ENCODE assay signal across 40 cellular contexts in genomic region chr6:40989204-40990179, GRCh38. TPM values are rescaled to one million over a fixed set of nuclear protein-coding genes. Genes with fewer than 3 reads are reported as not detected.
"Had no signal": no experiment of that assay in that cellular context is flagged by ENCODE, and none has a peak within 500 bp of the region (broad histone marks: within the 10 kb centered on the region; RNA-seq: fewer than 3 reads in every experiment).

No MANE protein-coding gene starts in this region.

- H3K36me3 ChIP-seq: ascending aorta, cardiac muscle cell, WERI-Rb-1 had no signal

- FAIRE-seq: bronchial epithelial cell, TTC549 had no signal

- H3K4me3 ChIP-seq: ascending aorta, cardiac muscle cell had no signal

- DNase-seq: activated CD4-positive, alpha-beta memory T cell treated with anti-CD3 and anti-CD28 coated beads, Interleukin-2, amount 10 ng/mL, durations not matched to agents 7 days and 5 days; activated CD4-positive, alpha-beta T cell treated with anti-CD3 and anti-CD28 coated beads for 1 hour; activated CD4-positive, alpha-beta T cell treated with anti-CD3 and anti-CD28 coated beads for 36 hours; activated CD4-positive, alpha-beta T cell treated with anti-CD3 and anti-CD28 coated beads for 48 hours; activated CD4-positive, alpha-beta T cell treated with anti-CD3 and anti-CD28 coated beads, Interleukin-2, amount 10 ng/mL, durations not matched to agents 7 days and 5 days; activated CD4-positive, alpha-beta T cell treated with anti-CD3 and anti-CD28 coated beads, Interleukin-2, amount 50 U/mL, for 48 hours; activated CD4-positive, CD25-positive, alpha-beta regulatory T cell; activated CD8-positive, alpha-beta memory T cell treated with anti-CD3 and anti-CD28 coated beads for 24 hours; activated CD8-positive, alpha-beta memory T cell treated with anti-CD3 and anti-CD28 coated beads, Interleukin-2, amount 10 ng/mL, durations not matched to agents 7 days and 5 days; activated CD8-positive, alpha-beta memory T cell treated with anti-CD3 and anti-CD28 coated beads, Interleukin-2, amount 50 U/mL, for 48 hours; activated CD8-positive, alpha-beta T cell treated with anti-CD3 and anti-CD28 coated beads, Interleukin-2, amount 10 ng/mL, durations not matched to agents 7 days and 5 days; activated effector memory CD4-positive, alpha-beta T cell treated with Interleukin-2 at 50 U/mL for 16 hours; activated gamma-delta T cell; activated naive CD4-positive, alpha-beta T cell treated with anti-CD3 and anti-CD28 coated beads for 36 hours; activated naive CD4-positive, alpha-beta T cell treated with anti-CD3 and anti-CD28 coated beads, Interleukin-2, amount 50 U/mL, for 16 hours; activated naive CD8-positive, alpha-beta T cell treated with anti-CD3 and anti-CD28 coated beads, Interleukin-2, amount 10 ng/mL, durations not matched to agents 7 days and 5 days; activated naive CD8-positive, alpha-beta T cell treated with anti-CD3 and anti-CD28 coated beads, Interleukin-2, amount 50 U/mL, for 24 hours; activated T-cell treated with anti-CD3 and anti-CD28 coated beads, Interleukin-2, amount 50 U/mL, for 24 hours; activated T-cell treated with anti-CD3 and anti-CD28 coated beads, Interleukin-2, amount 50 U/mL, for 48 hours; amygdala; anterior cingulate cortex; caudate nucleus; cerebellar nuclear complex; T-cell; T-helper 2 cell; T-helper 9 cell; WERI-Rb-1 had no signal

- ATAC-seq: activated CD4-positive, alpha-beta T cell treated with anti-CD3 and anti-CD28 coated beads for 36 hours; activated CD4-positive, CD25-positive, alpha-beta regulatory T cell treated with anti-CD3 and anti-CD28 coated beads, Interleukin-2, amount 50 U/mL, for 24 hours; activated CD8-positive, alpha-beta memory T cell treated with anti-CD3 and anti-CD28 coated beads, Interleukin-2, amount 10 ng/mL, durations not matched to agents 7 days and 5 days; activated CD8-positive, alpha-beta T cell treated with anti-CD3 and anti-CD28 coated beads, Interleukin-2, amount 10 ng/mL, durations not matched to agents 7 days and 5 days; activated naive CD8-positive, alpha-beta T cell treated with anti-CD3 and anti-CD28 coated beads, Interleukin-2, amount 50 U/mL, for 24 hours; T-cell had no signal

- H3K4me1 Mint-ChIP-seq: activated CD4-positive, alpha-beta memory T cell treated with anti-CD3 and anti-CD28 coated beads, Interleukin-2, amount 10 ng/mL, durations not matched to agents 7 days and 5 days; activated CD4-positive, alpha-beta T cell treated with anti-CD3 and anti-CD28 coated beads for 36 hours; activated CD4-positive, alpha-beta T cell treated with anti-CD3 and anti-CD28 coated beads, Interleukin-2, amount 10 ng/mL, durations not matched to agents 7 days and 5 days; activated CD8-positive, alpha-beta memory T cell treated with anti-CD3 and anti-CD28 coated beads, Interleukin-2, amount 10 ng/mL, durations not matched to agents 7 days and 5 days; activated naive CD8-positive, alpha-beta T cell treated with anti-CD3 and anti-CD28 coated beads, Interleukin-2, amount 10 ng/mL, durations not matched to agents 7 days and 5 days; activated naive CD8-positive, alpha-beta T cell treated with anti-CD3 and anti-CD28 coated beads, Interleukin-2, amount 50 U/mL, for 24 hours; central memory CD8-positive, alpha-beta T cell; T-cell had no signal

- H3K36me3 Mint-ChIP-seq: activated CD8-positive, alpha-beta memory T cell treated with anti-CD3 and anti-CD28 coated beads, Interleukin-2, amount 10 ng/mL, durations not matched to agents 7 days and 5 days; activated naive CD8-positive, alpha-beta T cell; activated naive CD8-positive, alpha-beta T cell treated with anti-CD3 and anti-CD28 coated beads, Interleukin-2, amount 10 ng/mL, durations not matched to agents 7 days and 5 days; brain; T-cell; WTC11 had no signal

- H3K27ac Mint-ChIP-seq: activated CD4-positive, alpha-beta memory T cell treated with anti-CD3 and anti-CD28 coated beads, Interleukin-2, amount 10 ng/mL, durations not matched to agents 7 days and 5 days; activated CD4-positive, alpha-beta T cell treated with anti-CD3 and anti-CD28 coated beads for 36 hours; activated CD4-positive, alpha-beta T cell treated with anti-CD3 and anti-CD28 coated beads, Interleukin-2, amount 10 ng/mL, durations not matched to agents 7 days and 5 days; activated CD8-positive, alpha-beta memory T cell treated with anti-CD3 and anti-CD28 coated beads, Interleukin-2, amount 10 ng/mL, durations not matched to agents 7 days and 5 days; activated CD8-positive, alpha-beta T cell treated with anti-CD3 and anti-CD28 coated beads, Interleukin-2, amount 10 ng/mL, durations not matched to agents 7 days and 5 days; activated naive CD4-positive, alpha-beta T cell treated with anti-CD3 and anti-CD28 coated beads for 36 hours; activated naive CD8-positive, alpha-beta T cell; activated naive CD8-positive, alpha-beta T cell treated with anti-CD3 and anti-CD28 coated beads, Interleukin-2, amount 10 ng/mL, durations not matched to agents 7 days and 5 days; activated naive CD8-positive, alpha-beta T cell treated with anti-CD3 and anti-CD28 coated beads, Interleukin-2, amount 50 U/mL, for 24 hours; activated T-cell treated with anti-CD3 and anti-CD28 coated beads, Interleukin-2, amount 50 U/mL, for 24 hours; activated T-helper 2 cell treated with anti-CD3 and anti-CD28 coated beads, Interferon-gamma antibody, Interleukin-2, Interleukin-4, amounts not matched to agents 10 μg/mL and 5 μg/mL and 100 μg/mL, durations not matched to agents 14 hours and 24 hours and 36 hours; brain; T-cell; T-helper 2 cell treated with Interferon-gamma antibody and Interleukin-4, amounts not matched to agents 5 μg/mL and 100 μg/mL, for 36 hours; WTC11 had no signal

- H3K27me3 ChIP-seq: ascending aorta, cardiac muscle cell had no signal

- H3K4me1 ChIP-seq: ascending aorta had no signal

- H3K9me3 Mint-ChIP-seq: activated CD4-positive, alpha-beta memory T cell treated with anti-CD3 and anti-CD28 coated beads, Interleukin-2, amount 10 ng/mL, durations not matched to agents 7 days and 5 days; activated CD4-positive, alpha-beta T cell treated with anti-CD3 and anti-CD28 coated beads, Interleukin-2, amount 10 ng/mL, durations not matched to agents 7 days and 5 days; activated naive CD4-positive, alpha-beta T cell treated with anti-CD3 and anti-CD28 coated beads for 36 hours; activated naive CD8-positive, alpha-beta T cell treated with anti-CD3 and anti-CD28 coated beads, Interleukin-2, amount 10 ng/mL, durations not matched to agents 7 days and 5 days; activated naive CD8-positive, alpha-beta T cell treated with anti-CD3 and anti-CD28 coated beads, Interleukin-2, amount 50 U/mL, for 24 hours; activated T-cell treated with anti-CD3 and anti-CD28 coated beads, Interleukin-2, amount 50 U/mL, for 24 hours; activated T-helper 2 cell treated with anti-CD3 and anti-CD28 coated beads, Interferon-gamma antibody, Interleukin-2, Interleukin-4, amounts not matched to agents 10 μg/mL and 5 μg/mL and 100 μg/mL, durations not matched to agents 14 hours and 24 hours and 36 hours; central memory CD8-positive, alpha-beta T cell; T-cell; T-helper 2 cell treated with Interferon-gamma antibody and Interleukin-4, amounts not matched to agents 5 μg/mL and 100 μg/mL, for 36 hours had no signal

- H3K27ac ChIP-seq: ascending aorta, cardiac muscle cell, WERI-Rb-1 had no signal

- H3K9me3 ChIP-seq: ascending aorta had no signal

- H3K4me3 Mint-ChIP-seq: activated CD4-positive, alpha-beta memory T cell treated with anti-CD3 and anti-CD28 coated beads, Interleukin-2, amount 10 ng/mL, durations not matched to agents 7 days and 5 days; activated CD4-positive, alpha-beta T cell treated with anti-CD3 and anti-CD28 coated beads for 36 hours; activated CD4-positive, alpha-beta T cell treated with anti-CD3 and anti-CD28 coated beads, Interleukin-2, amount 10 ng/mL, durations not matched to agents 7 days and 5 days; activated CD8-positive, alpha-beta memory T cell treated with anti-CD3 and anti-CD28 coated beads, Interleukin-2, amount 10 ng/mL, durations not matched to agents 7 days and 5 days; activated CD8-positive, alpha-beta T cell treated with anti-CD3 and anti-CD28 coated beads, Interleukin-2, amount 10 ng/mL, durations not matched to agents 7 days and 5 days; activated naive CD4-positive, alpha-beta T cell treated with anti-CD3 and anti-CD28 coated beads for 36 hours; activated naive CD8-positive, alpha-beta T cell; activated naive CD8-positive, alpha-beta T cell treated with anti-CD3 and anti-CD28 coated beads, Interleukin-2, amount 10 ng/mL, durations not matched to agents 7 days and 5 days; activated naive CD8-positive, alpha-beta T cell treated with anti-CD3 and anti-CD28 coated beads, Interleukin-2, amount 50 U/mL, for 24 hours; activated T-cell treated with anti-CD3 and anti-CD28 coated beads, Interleukin-2, amount 50 U/mL, for 24 hours; brain; central memory CD8-positive, alpha-beta T cell; T-cell; T-helper 2 cell treated with Interferon-gamma antibody and Interleukin-4, amounts not matched to agents 5 μg/mL and 100 μg/mL, for 36 hours; WTC11 had no signal

RNA-seq across cellular contexts. Expression of gene TSPO2, which starts 52.8 kb away (rescaled TPM):
- total RNA-seq: activated CD4-positive, alpha-beta memory T cell treated with anti-CD3 and anti-CD28 coated beads, Interleukin-2, amount 10 ng/mL, durations not matched to agents 7 days and 5 days; activated CD4-positive, alpha-beta T cell treated with anti-CD3 and anti-CD28 coated beads for 36 hours; activated CD4-positive, alpha-beta T cell treated with anti-CD3 and anti-CD28 coated beads, Interleukin-2, amount 10 ng/mL, durations not matched to agents 7 days and 5 days; activated CD8-positive, alpha-beta memory T cell treated with anti-CD3 and anti-CD28 coated beads, Interleukin-2, amount 10 ng/mL, durations not matched to agents 7 days and 5 days; activated CD8-positive, alpha-beta T cell treated with anti-CD3 and anti-CD28 coated beads, Interleukin-2, amount 10 ng/mL, durations not matched to agents 7 days and 5 days; activated naive CD4-positive, alpha-beta T cell treated with anti-CD3 and anti-CD28 coated beads for 36 hours; activated naive CD8-positive, alpha-beta T cell treated with anti-CD3 and anti-CD28 coated beads, Interleukin-2, amount 10 ng/mL, durations not matched to agents 7 days and 5 days; activated T-helper 2 cell treated with anti-CD3 and anti-CD28 coated beads, Interferon-gamma antibody, Interleukin-2, Interleukin-4, amounts not matched to agents 10 μg/mL and 5 μg/mL and 100 μg/mL, durations not matched to agents 14 hours and 24 hours and 36 hours; ascending aorta; bronchial epithelial cell; cardiac muscle cell; chondrocyte; T-cell; T-helper 1 cell treated with Interleukin-12 subunit alpha and Interleukin-12 subunit beta and Interleukin-4 antibody, amounts not matched to agents 30 ng/mL and 1 ng/mL, for 36 hours; WTC11 had no signal
- polyA plus RNA-seq: cardiac muscle cell had no signal
